In the genomic region with DNA sequence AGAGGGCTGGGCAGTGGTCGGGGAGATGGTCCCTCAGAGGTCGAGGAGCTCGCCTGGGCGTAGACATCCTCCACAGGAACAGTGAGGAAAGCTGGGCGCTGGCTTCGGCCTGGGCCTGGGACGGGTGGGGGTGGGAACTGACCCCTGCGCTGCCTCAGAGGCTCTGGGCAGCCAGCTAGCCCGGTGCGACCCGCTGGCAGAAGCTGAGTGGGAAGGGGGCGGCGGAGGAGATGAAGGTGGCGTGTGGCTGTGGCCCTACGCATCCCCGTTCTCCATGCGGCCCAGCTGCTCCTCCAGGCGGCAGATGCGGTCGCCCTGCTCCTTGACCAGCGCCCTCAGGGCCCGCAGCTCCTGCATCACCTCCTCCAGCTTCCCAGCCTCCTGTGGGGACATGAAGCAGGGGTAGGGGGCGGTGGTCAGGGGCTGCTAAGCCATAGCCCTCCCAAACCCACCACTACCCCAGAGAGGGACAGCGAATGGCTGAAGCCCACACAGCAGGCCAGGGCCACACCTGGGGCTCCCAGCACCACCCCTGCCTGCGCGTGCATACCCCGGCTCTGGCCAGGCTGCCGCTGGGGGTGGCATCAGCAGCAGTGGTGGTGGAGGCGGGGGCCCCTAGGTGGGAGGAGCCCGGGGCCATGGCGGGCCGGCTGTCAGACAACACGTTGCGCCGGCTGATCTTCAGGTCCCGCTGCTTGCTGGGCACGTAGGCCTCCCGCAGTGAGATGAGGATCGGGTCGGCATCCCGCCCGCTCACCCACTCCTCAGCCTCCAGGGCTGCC, we compare ENCODE assay signal across 10 cellular contexts. TPM values are rescaled to one million over a fixed set of nuclear protein-coding genes. Genes with fewer than 3 reads are reported as not detected.
A peak's percentile ranks its signal among the peaks of the same experiment; 100 is the strongest.
DNase-seq lines count a peak whose midpoint lies in the region; ATAC-seq, FAIRE-seq and TF ChIP-seq lines count a peak whose summit lies in the region.
"Had no signal": no experiment of that assay in that cellular context is flagged by ENCODE, and none has a peak within 500 bp of the region (broad histone marks: within the 10 kb centered on the region; RNA-seq: fewer than 3 reads in every experiment).

No MANE protein-coding gene starts in this region.

- H3K27me3 Mint-ChIP-seq in neural progenitor cell (ENCODE audit: insufficient read depth, low read depth) = peaks cover 2% of the 10 kb centered on the region

- H3K27ac Mint-ChIP-seq in neural progenitor cell = no peak overlapping the region

- peak; percentile 83 for FAIRE-seq in GM18507 (lab: Jason Lieb, UNC)

- ATAC-seq in GM19397 (IDR thresholded peaks at IDR 0.05; ENCODE audit: unreplicated experiment) (no peak), GM21576 (IDR thresholded peaks at IDR 0.05; ENCODE audit: unreplicated experiment) (no peak)

- TF ChIP-seq CTCF in neural progenitor cell (IDR thresholded peaks at IDR 0.05) = no peak

- peaks cover 7% of the 10 kb centered on the region for H3F3A ChIP-seq in neural progenitor cell (ENCODE audit: low read depth)

- H3K36me3 Mint-ChIP-seq in neural progenitor cell = peaks cover 8% of the 10 kb centered on the region

- H3K9me3 Mint-ChIP-seq in neural progenitor cell = no peaks in the 10 kb centered on the region

- H3K27me3 ChIP-seq in duodenal mucosa (ENCODE audit: control insufficient read depth in 1 of 2, insufficient read depth in 2 of 2, low read length in 2 of 2) = no peaks in the 10 kb centered on the region
- no peaks in the 10 kb centered on the region for H3K27me3 ChIP-seq in neural progenitor cell
- H3K27me3 ChIP-seq: neutrophil had no signal

- peaks cover 20 to 59% of the 10 kb centered on the region in 2 donors for H3K36me3 ChIP-seq in duodenal mucosa (ENCODE audit: control insufficient read depth in 1 of 2, insufficient read depth in 2 of 2, low read length in 2 of 2)
- no peaks in the 10 kb centered on the region for H3K36me3 ChIP-seq in neural progenitor cell

- H3K4me1 ChIP-seq in duodenal mucosa (ENCODE audit: control insufficient read depth in 1 of 2, insufficient read depth in 2 of 2, low read length in 2 of 2) (peaks cover 13 to 42% of the 10 kb centered on the region in 2 donors), neural progenitor cell (no peaks in the 10 kb centered on the region)

- H3K79me2 ChIP-seq in neural progenitor cell (ENCODE audit: low read depth) = no peaks in the 10 kb centered on the region

- H3K4me3 ChIP-seq in duodenal mucosa (ENCODE audit: low read depth in 1 of 2, low read length in 2 of 2) = peak overlapping the region; percentile 58 to 68
- no peak overlapping the region for H3K4me3 ChIP-seq in neural progenitor cell

- no peak overlapping the region for H3K4me3 Mint-ChIP-seq in neural progenitor cell

- H4K20me1 ChIP-seq in neural progenitor cell (ENCODE audit: low read depth) = no peaks in the 10 kb centered on the region

- peak overlapping the region; percentile 20 for H3K27ac ChIP-seq in duodenal mucosa (ENCODE audit: low read depth, low read length)
- no peak overlapping the region for H3K27ac ChIP-seq in neural progenitor cell
- no peak overlapping the region for H3K27ac ChIP-seq in caudate nucleus (ENCODE audit: low read depth, low read length)

- peak; percentile 61 for DNase-seq in GM18507 (ENCODE audit: extremely low spot score, insufficient read length, low read depth)
- peak; percentile 67 to 73 for DNase-seq in activated CD4-positive, alpha-beta T cell treated with anti-CD3 and anti-CD28 coated beads for 4 hours
- peak; percentile 43 to 65 (median 51) for DNase-seq in stimulated activated CD4-positive, alpha-beta T cell treated with anti-CD3 and anti-CD28 coated beads, TNF-alpha, amount 100 ng/mL, for 1 hour (ENCODE audit: low read depth in 3 of 3, low spot score in 1 of 3)
- no peak for DNase-seq in neural progenitor cell (ENCODE audit: low spot score)
- DNase-seq in caudate nucleus (lab: John Stamatoyannopoulos, UW) = no peak

- H2AFZ ChIP-seq in neural progenitor cell (replicated peaks) = no peak overlapping the region

- H3K9me3 ChIP-seq in duodenal mucosa (ENCODE audit: control insufficient read depth in 1 of 2, low read length in 2 of 2) (no peaks in the 10 kb centered on the region), neural progenitor cell (ENCODE audit: low read depth) (no peaks in the 10 kb centered on the region)
- H3K9me3 ChIP-seq: neutrophil had no signal

- H3K9ac ChIP-seq in duodenal mucosa (ENCODE audit: low read depth in 1 of 2, low read length in 2 of 2) (peak overlapping the region in 1 of 2 donors; percentile 48), neural progenitor cell (no peak overlapping the region)

- H3K4me1 Mint-ChIP-seq in neural progenitor cell = peaks cover 6% of the 10 kb centered on the region

- no peak overlapping the region for H3K4me2 ChIP-seq in neural progenitor cell

RNA-seq across cellular contexts. Expression of a gene that starts 0.8 kb away (rescaled TPM):
- 1.1 TPM in 1 of 2 replicates, not detected in the other for total RNA-seq in neural progenitor cell (ENCODE audit: low replicate concordance)
- total RNA-seq: dermis microvascular lymphatic vessel endothelial cell had no signal

RNA-seq across cellular contexts. Expression of a gene that starts 5.0 kb away (rescaled TPM):
- total RNA-seq in neural progenitor cell (ENCODE audit: low replicate concordance) = 25.5 and 68.4 TPM in 2 replicates

RNA-seq across cellular contexts. Expression of a gene that starts 10.0 kb away (rescaled TPM):
- total RNA-seq in neural progenitor cell (ENCODE audit: low replicate concordance) = 23.7 and 51.3 TPM in 2 replicates

RNA-seq across cellular contexts. Expression of a gene that starts 14.2 kb away (rescaled TPM):
- not detected in 2 replicates for total RNA-seq in neural progenitor cell (ENCODE audit: low replicate concordance)
- total RNA-seq: dermis microvascular lymphatic vessel endothelial cell had no signal

RNA-seq across cellular contexts. Expression of a gene that starts 16.8 kb away (rescaled TPM):
- total RNA-seq in neural progenitor cell (ENCODE audit: low replicate concordance) = not detected in 2 replicates

Comparison
In these comparisons a context has a peak if more than half of its experiments do, and no peak if none do; other contexts are left out.
1. DNase-seq: peak in GM18507 (single experiment), activated CD4-positive, alpha-beta T cell treated with anti-CD3 and anti-CD28 coated beads for 4 hours (2 of 2) and stimulated activated CD4-positive, alpha-beta T cell treated with anti-CD3 and anti-CD28 coated beads, TNF-alpha, amount 100 ng/mL, for 1 hour (3 of 3); none in neural progenitor cell (single experiment) and caudate nucleus (0 of 61).